ENCODE assay signal across 22 cellular contexts in genomic region chr2:197672494-197672893, GRCh38. TPM values are rescaled to one million over a fixed set of nuclear protein-coding genes. Genes with fewer than 3 reads are reported as not detected.
"Had no signal": no experiment of that assay in that cellular context is flagged by ENCODE, and none has a peak within 500 bp of the region (broad histone marks: within the 10 kb centered on the region; RNA-seq: fewer than 3 reads in every experiment).

No MANE protein-coding gene starts in this region.

- DNase-seq: activated CD4-positive, alpha-beta T cell treated with anti-CD3 and anti-CD28 coated beads, Interleukin-2, amount 10 ng/mL, durations not matched to agents 7 days and 5 days; activated CD8-positive, alpha-beta memory T cell treated with anti-CD3 and anti-CD28 coated beads, Interleukin-2, amount 50 U/mL, for 48 hours; activated naive CD8-positive, alpha-beta T cell treated with anti-CD3 and anti-CD28 coated beads, Interleukin-2, amount 10 ng/mL, durations not matched to agents 7 days and 5 days; aorta; colonic mucosa; effector CD4-positive, alpha-beta T cell; foreskin keratinocyte; glutamatergic neuron; left cardiac atrium; midbrain; right cardiac atrium; stimulated activated CD4-positive, alpha-beta T cell treated with anti-CD3 and anti-CD28 coated beads, Interleukin-4, amount 100 ng/mL, for 4 hours; stimulated activated CD8-positive, alpha-beta memory T cell treated with anti-CD3 and anti-CD28 coated beads, Interleukin-4, amount 100 ng/mL, for 48 hours; stimulated activated naive CD8-positive, alpha-beta T cell treated with anti-CD3 and anti-CD28 coated beads, Interleukin-15, Interleukin-2, amounts not matched to agents 100 U/mL and 50 U/mL, for 24 hours; T-cell; T-helper 9 cell; upper lobe of left lung had no signal

- H3K27ac Mint-ChIP-seq: activated CD4-positive, alpha-beta T cell treated with anti-CD3 and anti-CD28 coated beads, Interleukin-2, amount 10 ng/mL, durations not matched to agents 7 days and 5 days; activated naive CD8-positive, alpha-beta T cell treated with anti-CD3 and anti-CD28 coated beads, Interleukin-2, amount 10 ng/mL, durations not matched to agents 7 days and 5 days; T-cell had no signal

- H3K36me3 Mint-ChIP-seq: T-cell had no signal

- H3K4me1 Mint-ChIP-seq: T-cell had no signal

- H3K9me3 ChIP-seq: colonic mucosa, neutrophil, suprapubic skin, upper lobe of left lung had no signal

- FAIRE-seq: endothelial cell of umbilical vein had no signal

- H3K4me1 ChIP-seq: colonic mucosa, foreskin keratinocyte, suprapubic skin had no signal

- H3K4me3 Mint-ChIP-seq: activated CD4-positive, alpha-beta T cell treated with anti-CD3 and anti-CD28 coated beads, Interleukin-2, amount 10 ng/mL, durations not matched to agents 7 days and 5 days; activated naive CD8-positive, alpha-beta T cell treated with anti-CD3 and anti-CD28 coated beads, Interleukin-2, amount 10 ng/mL, durations not matched to agents 7 days and 5 days; T-cell had no signal

- ATAC-seq: foreskin keratinocyte; left cardiac atrium; stimulated activated naive CD8-positive, alpha-beta T cell treated with anti-CD3 and anti-CD28 coated beads, Interleukin-15, Interleukin-2, amounts not matched to agents 100 U/mL and 50 U/mL, for 24 hours; T-cell had no signal

- H3K27ac ChIP-seq: colonic mucosa, foreskin keratinocyte, neutrophil, suprapubic skin, upper lobe of left lung had no signal

- H3K36me3 ChIP-seq: colonic mucosa, neutrophil, suprapubic skin, upper lobe of left lung had no signal

- H3K27me3 ChIP-seq: colonic mucosa, suprapubic skin, upper lobe of left lung had no signal

- H3K4me3 ChIP-seq: colonic mucosa, lung had no signal

RNA-seq across cellular contexts. Expression of gene RFTN2, which starts 2.9 kb away (rescaled TPM):
- total RNA-seq: activated CD4-positive, alpha-beta T cell treated with anti-CD3 and anti-CD28 coated beads, Interleukin-2, amount 10 ng/mL, durations not matched to agents 7 days and 5 days; foreskin keratinocyte had no signal
- polyA plus RNA-seq: foreskin keratinocyte had no signal

RNA-seq across cellular contexts. Expression of gene MARS2, which starts 32.7 kb away (rescaled TPM):
- polyA plus RNA-seq: smooth muscle cell had no signal
